Comparison of ENCODE assay signal across 10 cellular contexts in the genomic region with DNA sequence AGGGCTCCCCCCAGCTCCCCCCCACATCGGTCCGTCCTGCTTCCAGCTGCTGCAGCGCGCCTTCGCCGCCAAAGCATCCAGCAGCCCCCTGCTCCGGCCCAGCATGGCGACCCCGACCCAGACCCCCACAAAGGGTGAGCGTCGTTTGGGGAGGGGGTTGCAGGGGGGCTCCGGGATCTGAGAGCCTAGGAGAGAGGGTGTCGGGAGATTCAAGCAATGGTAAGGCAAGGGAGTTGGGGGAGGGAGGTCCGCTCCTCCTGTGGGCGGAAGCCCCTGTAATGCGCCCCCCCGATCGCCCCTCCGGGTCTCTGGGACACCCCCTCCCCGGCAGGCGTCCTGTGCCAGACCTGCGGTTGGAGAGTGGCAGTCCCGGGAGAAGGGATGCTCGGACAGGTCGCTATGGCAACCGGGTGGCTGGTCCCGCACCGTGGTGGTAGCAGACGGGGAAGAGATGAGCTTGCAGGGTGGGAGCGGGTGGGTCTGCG. TPM values are rescaled to one million over a fixed set of nuclear protein-coding genes. Genes with fewer than 3 reads are reported as not detected.
DNase-seq lines count a peak whose midpoint lies in the region; ATAC-seq and TF ChIP-seq lines count a peak whose summit lies in the region.
"Had no signal": no experiment of that assay in that cellular context is flagged by ENCODE, and none has a peak within 500 bp of the region (broad histone marks: within the 10 kb centered on the region; RNA-seq: fewer than 3 reads in every experiment).

A gene with protein sequence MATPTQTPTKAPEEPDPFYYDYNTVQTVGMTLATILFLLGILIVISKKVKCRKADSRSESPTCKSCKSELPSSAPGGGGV (plus strand): TSS at position 25 of the 485 bp plus-strand sequence. CDS start 79 bp downstream, at position 104.

- no peak for ATAC-seq in body of pancreas
- no peak for ATAC-seq in naive thymus-derived CD4-positive, alpha-beta T cell

- H3K27ac ChIP-seq in C4-2B, result no peak within 1 kb of the TSS
- H3K27ac ChIP-seq in HUES64 (ENCODE audit: low read depth, low read length), result peak within 1 kb of the TSS; percentile 59; the same call in 1 of the 2 replicates
- peak within 1 kb of the TSS; percentile 41 to 72 (median 61) for H3K27ac ChIP-seq in body of pancreas
- H3K27ac ChIP-seq in naive thymus-derived CD4-positive, alpha-beta T cell (ENCODE audit: low read depth, low read length), result no peak within 1 kb of the TSS
- H3K27ac ChIP-seq: HL-60 had no signal

- peak within 1 kb of the TSS; percentile 14 to 93 (median 65) for H3K27ac Mint-ChIP-seq in naive thymus-derived CD4-positive, alpha-beta T cell

- TF ChIP-seq POLR2A in body of pancreas (IDR thresholded peaks at IDR 0.05), result no peak

- H3K4me3 ChIP-seq in HUES64 (ENCODE audit: low read length) (peak within 1 kb of the TSS; percentile 58), body of pancreas (no peak within 1 kb of the TSS)
- peak within 1 kb of the TSS; percentile 65 for H3K4me3 ChIP-seq in naive thymus-derived CD4-positive, alpha-beta T cell (ENCODE audit: low read length)

- WGBS in HUES64, result 5% methylated on average over 28 of the region's 31 CpGs
- 3 to 14% methylated on average over 6 to 29 of the region's 31 CpGs for WGBS in body of pancreas, 2 donors

- H3K27me3 ChIP-seq in HUES64 (ENCODE audit: insufficient read depth, low read length), result peaks cover 35% of the 10 kb centered on the region
- H3K27me3 ChIP-seq in body of pancreas, result no peaks in the 10 kb centered on the region
- no peaks in the 10 kb centered on the region for H3K27me3 ChIP-seq in naive thymus-derived CD4-positive, alpha-beta T cell (ENCODE audit: control insufficient read depth in 2 of 2, insufficient read depth in 2 of 2, low read length in 2 of 2)

- H3K4me1 ChIP-seq in HUES64 (ENCODE audit: insufficient read depth, low read length) (peaks cover 6% of the 10 kb centered on the region; the same call in 1 of the 2 replicates), body of pancreas (peaks cover 16% of the 10 kb centered on the region)
- peaks cover 28 to 34% of the 10 kb centered on the region in 2 donors for H3K4me1 ChIP-seq in naive thymus-derived CD4-positive, alpha-beta T cell (ENCODE audit: control insufficient read depth in 2 of 2, insufficient read depth in 2 of 2, low read length in 2 of 2)

- CTCF ChIA-PET in naive thymus-derived CD4-positive, alpha-beta T cell (lab: Charles Lee), result interaction anchor here (0.6 to 4.9 kb wide), 7 partner anchors 9 to 745 kb away, joined by 3 to 45 read pairs (median 4); partner anchors contain the start of gene FXYD5

- H3K9ac ChIP-seq in HUES64 (ENCODE audit: low read depth, low read length), result peak within 1 kb of the TSS; percentile 31; the same call in 1 of the 2 replicates

- H3K27me3 Mint-ChIP-seq in naive thymus-derived CD4-positive, alpha-beta T cell, result peaks cover 0 to 24% (median 0%) of the 10 kb centered on the region in 5 donors

- H3K9me3 Mint-ChIP-seq in naive thymus-derived CD4-positive, alpha-beta T cell, result peaks cover 0 to 2% (median 0%) of the 10 kb centered on the region in 11 donors

- POLR2A ChIA-PET in naive thymus-derived CD4-positive, alpha-beta T cell (lab: Charles Lee), result interaction anchor here (0.6 to 6.6 kb wide), 8 partner anchors 11 to 138 kb away, joined by 3 to 54 read pairs (median 7); partner anchors contain the start of genes FXYD5 and USF2

- peak within 1 kb of the TSS; percentile 45 to 96 (median 83) for H3K4me3 Mint-ChIP-seq in naive thymus-derived CD4-positive, alpha-beta T cell

- intact Hi-C loops in body of pancreas (cut with DNase I), result loop anchor here (10.0 kb wide), 1 partner anchor 102 kb away; the partner anchor contains the start of gene LSR
- intact Hi-C loops in naive thymus-derived CD4-positive, alpha-beta T cell (cut with micrococcal nuclease), result loop anchor here (1.0 to 10.0 kb wide), 6 partner anchors 10 to 499 kb away; partner anchors contain the start of genes ETV2 (in 1 of the 2), FFAR1 (in 1 of the 2), SCGB2B2 (in 1 of the 2) and USF2 (in 1 of the 2)

- DNase-seq in body of pancreas, result no peak
- no peak for DNase-seq in naive thymus-derived CD4-positive, alpha-beta T cell
- no peak for DNase-seq in mesenteric fat pad (ENCODE audit: low spot score)
- DNase-seq in DMS153 (lab: John Stamatoyannopoulos, UW), result no peak
- DNase-seq in DMS153 treated with DMSO at 0.1 percent for 48 hours (lab: John Stamatoyannopoulos, UW; ENCODE audit: unreplicated experiment), result no peak
- DNase-seq in COR-L47 (lab: John Stamatoyannopoulos, UW), result no peak

- peaks cover 0 to 3% (median 0%) of the 10 kb centered on the region in 5 donors for H3K36me3 Mint-ChIP-seq in naive thymus-derived CD4-positive, alpha-beta T cell

- H3K36me3 ChIP-seq in HUES64 (ENCODE audit: insufficient read depth, low read length) (no peaks in the 10 kb centered on the region), body of pancreas (replicated peaks in 1 of 2; ENCODE audit: insufficient read depth in 1 of 2, low read depth in 2 of 2) (no peaks in the 10 kb centered on the region)
- no peaks in the 10 kb centered on the region for H3K36me3 ChIP-seq in naive thymus-derived CD4-positive, alpha-beta T cell (ENCODE audit: control insufficient read depth in 2 of 3, insufficient read depth in 3 of 3, low read length in 3 of 3)
- H3K36me3 ChIP-seq: neutrophil had no signal

- H3K9me3 ChIP-seq in HUES64 (ENCODE audit: insufficient read depth, low read depth, low read length) (no peaks in the 10 kb centered on the region), body of pancreas (no peaks in the 10 kb centered on the region)
- H3K9me3 ChIP-seq in naive thymus-derived CD4-positive, alpha-beta T cell (ENCODE audit: control insufficient read depth in 2 of 3, low read length in 3 of 3), result no peaks in the 10 kb centered on the region
- H3K9me3 ChIP-seq: neutrophil had no signal

- peaks cover 27 to 47% (median 40%) of the 10 kb centered on the region in 7 donors for H3K4me1 Mint-ChIP-seq in naive thymus-derived CD4-positive, alpha-beta T cell

- TF ChIP-seq CTCF in C4-2B (conservative IDR thresholded peaks at IDR 0.05), result peak; percentile 47; the same call in 1 of the 2 replicates
- no peak for TF ChIP-seq CTCF in body of pancreas (IDR thresholded peaks at IDR 0.05)

RNA-seq across cellular contexts. Expression of the gene that starts here (rescaled TPM):
- polyA plus RNA-seq in HUES64 (2013, experiment 1 of 2), result 11.0 TPM
- polyA plus RNA-seq in HUES64 (2013, experiment 2 of 2), result 14.4 TPM
- total RNA-seq in body of pancreas, result 1 to 10 TPM in 1 of 2 donors, under 1 TPM in 1; 0.52 to 1.3 TPM
- total RNA-seq in naive thymus-derived CD4-positive, alpha-beta T cell, result 10 to 100 TPM in 1 of 5 experiments, 1 to 10 TPM in 4; 1.8 to 13.2 (median 3.5) TPM
- polyA plus RNA-seq in naive thymus-derived CD4-positive, alpha-beta T cell, result 1 to 10 TPM; 2.1 to 2.6 TPM
- total RNA-seq in mesenteric fat pad, result 0.48 TPM

Comparison
In these comparisons a context has a peak if more than half of its experiments do, and no peak if none do; other contexts are left out.
1. H3K27ac ChIP-seq: peak in HUES64 (single experiment) and body of pancreas (4 of 4); none in C4-2B (single experiment) and naive thymus-derived CD4-positive, alpha-beta T cell (single experiment).
2. H3K4me3 ChIP-seq: peak in HUES64 (single experiment) and naive thymus-derived CD4-positive, alpha-beta T cell (single experiment); none in body of pancreas (0 of 2).